Comparison of ENCODE assay signal across 9 cellular contexts in the genomic region with DNA sequence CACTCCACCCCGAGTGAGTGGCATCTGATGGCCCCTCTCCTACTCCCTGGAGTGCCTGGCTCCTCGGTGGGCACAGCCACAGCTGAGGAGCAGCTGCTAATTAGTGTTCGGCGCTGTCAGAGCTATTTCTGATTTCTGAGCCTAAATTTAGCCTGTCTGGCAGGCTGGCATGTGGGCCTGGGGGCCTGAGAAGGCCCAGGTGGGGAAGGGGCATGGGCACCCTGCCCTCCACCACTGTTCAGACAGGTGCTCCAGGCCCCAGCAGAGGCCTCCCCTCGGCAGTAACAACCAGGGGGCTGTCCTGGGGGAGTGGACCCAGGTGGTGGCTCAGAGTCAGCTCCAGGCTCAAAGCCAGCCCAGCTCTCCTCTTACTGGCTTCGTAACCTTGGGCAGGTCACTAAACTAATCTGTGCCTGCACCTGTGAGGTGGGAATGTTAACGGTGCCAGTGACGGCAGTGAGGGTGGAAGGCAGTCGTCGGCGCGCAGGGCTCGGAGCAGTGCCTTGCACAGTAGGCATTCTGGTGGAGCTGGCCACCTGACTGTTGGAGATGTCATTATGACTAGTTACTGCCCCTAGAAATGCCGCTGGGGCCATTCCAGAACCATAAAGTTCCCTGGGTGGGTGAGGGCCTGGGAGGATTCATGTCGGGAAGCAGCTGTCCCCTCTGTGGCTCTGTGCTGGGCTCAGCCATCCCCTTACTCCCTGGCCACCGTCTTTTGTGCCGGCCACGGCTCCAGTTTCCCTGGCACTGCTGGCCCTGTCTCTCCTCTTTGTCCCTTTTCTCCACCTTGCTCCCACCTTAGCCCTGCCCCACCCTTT. TPM values are rescaled to one million over a fixed set of nuclear protein-coding genes. Genes with fewer than 3 reads are reported as not detected.
DNase-seq lines count a peak whose midpoint lies in the region; ATAC-seq and TF ChIP-seq lines count a peak whose summit lies in the region.
"Had no signal": no experiment of that assay in that cellular context is flagged by ENCODE, and none has a peak within 500 bp of the region (broad histone marks: within the 10 kb centered on the region; RNA-seq: fewer than 3 reads in every experiment).

No MANE protein-coding gene starts in this region.

- H3K36me3 ChIP-seq in ACC112 (ENCODE audit: insufficient read depth, low read length) = no peaks in the 10 kb centered on the region
- no peaks in the 10 kb centered on the region for H3K36me3 ChIP-seq in mucosa of descending colon (ENCODE audit: low read depth)

- peak; percentile 44 for DNase-seq in LHCN-M2 (ENCODE audit: low read depth)
- DNase-seq in activated naive CD8-positive, alpha-beta T cell treated with anti-CD3 and anti-CD28 coated beads, Interleukin-2, amount 50 U/mL, for 24 hours = peak; percentile 61
- DNase-seq in mucosa of descending colon = peak in 2 of 3 donors; percentile 15 to 64
- DNase-seq in GM10266 (ENCODE audit: extremely low spot score) = no peak
- DNase-seq in NCI-H774 (lab: John Stamatoyannopoulos, UW) = no peak
- DNase-seq in left lobe of liver (ENCODE audit: low spot score) = no peak
- DNase-seq in superior temporal gyrus (ENCODE audit: extremely low spot score) = no peak

- H3K4me1 Mint-ChIP-seq in activated naive CD8-positive, alpha-beta T cell treated with anti-CD3 and anti-CD28 coated beads, Interleukin-2, amount 50 U/mL, for 24 hours = peaks cover 98% of the 10 kb centered on the region

- no peaks in the 10 kb centered on the region for H3K79me2 ChIP-seq in ACC112 (ENCODE audit: control insufficient read depth, insufficient read depth, low read length, unreplicated experiment)

- TF ChIP-seq CTCF in mucosa of descending colon (IDR thresholded peaks at IDR 0.05) = no peak
- TF ChIP-seq CTCF in GM10266 (IDR thresholded peaks at IDR 0.05; ENCODE audit: control insufficient read depth, insufficient read depth, low read depth, missing control alignments) = no peak

- no peaks in the 10 kb centered on the region for H3K9me3 Mint-ChIP-seq in activated naive CD8-positive, alpha-beta T cell treated with anti-CD3 and anti-CD28 coated beads, Interleukin-2, amount 50 U/mL, for 24 hours

- no peaks in the 10 kb centered on the region for H3K27me3 Mint-ChIP-seq in activated naive CD8-positive, alpha-beta T cell treated with anti-CD3 and anti-CD28 coated beads, Interleukin-2, amount 50 U/mL, for 24 hours

- ATAC-seq in activated naive CD8-positive, alpha-beta T cell treated with anti-CD3 and anti-CD28 coated beads, Interleukin-2, amount 50 U/mL, for 24 hours = no peak
- ATAC-seq in mucosa of descending colon (no peak), left lobe of liver (no peak)

- peak overlapping the region; percentile 99 for H3K4me3 Mint-ChIP-seq in activated naive CD8-positive, alpha-beta T cell treated with anti-CD3 and anti-CD28 coated beads, Interleukin-2, amount 50 U/mL, for 24 hours

- H3K27ac Mint-ChIP-seq in activated naive CD8-positive, alpha-beta T cell treated with anti-CD3 and anti-CD28 coated beads, Interleukin-2, amount 50 U/mL, for 24 hours = peak overlapping the region; percentile 97

- H3K4me3 ChIP-seq in ACC112 (ENCODE audit: low read depth, low read length) (no peak overlapping the region), mucosa of descending colon (no peak overlapping the region)

- intact Hi-C loops in mucosa of descending colon (cut with DNase I, micrococcal nuclease) = no loop called here

- no peaks in the 10 kb centered on the region for H3K27me3 ChIP-seq in ACC112 (ENCODE audit: insufficient read depth, low read length)

- H2AFZ ChIP-seq in ACC112 (ENCODE audit: low read length, unreplicated experiment) = no peak overlapping the region

- peak overlapping the region; percentile 77 for H3K27ac ChIP-seq in ACC112 (ENCODE audit: low read depth, low read length)

- H3K4me1 ChIP-seq in ACC112 (ENCODE audit: control insufficient read depth, insufficient read depth, low read length, unreplicated experiment) = peaks cover 71% of the 10 kb centered on the region
- H3K4me1 ChIP-seq in mucosa of descending colon (ENCODE audit: low read depth) = peaks cover 16% of the 10 kb centered on the region

- no peaks in the 10 kb centered on the region for H3K9me3 ChIP-seq in mucosa of descending colon

- peaks cover 23% of the 10 kb centered on the region for H3K36me3 Mint-ChIP-seq in activated naive CD8-positive, alpha-beta T cell treated with anti-CD3 and anti-CD28 coated beads, Interleukin-2, amount 50 U/mL, for 24 hours (ENCODE audit: low read depth)

RNA-seq across cellular contexts. Expression of gene FMNL1, which starts 6.6 kb away (rescaled TPM):
- total RNA-seq in LHCN-M2 (2014; rRNA removed) (19.8 and 29.0 TPM in 2 replicates), mucosa of descending colon (10 to 100 TPM in 2 of 3 donors, 1 to 10 TPM in 1; 7.4 to 18.1 (median 17.3) TPM), left lobe of liver (3.4 TPM)
- 20.2 TPM for polyA plus RNA-seq in LHCN-M2 (2012)

RNA-seq across cellular contexts. Expression of gene SPATA32, which starts 33.6 kb away (rescaled TPM):
- 0.11 TPM in 1 of 2 replicates, not detected in the other for total RNA-seq in LHCN-M2 (2014; rRNA removed)
- polyA plus RNA-seq in LHCN-M2 (2012) = 0.02 TPM
- total RNA-seq in mucosa of descending colon = under 1 TPM in 2 of 3 donors, not detected in 1; 0.19 to 0.22 TPM
- not detected for total RNA-seq in left lobe of liver
- total RNA-seq: Daoy had no signal

Comparison
In these comparisons a context has a peak if more than half of its experiments do, and no peak if none do; other contexts are left out.
1. DNase-seq: peak in LHCN-M2 (single experiment), activated naive CD8-positive, alpha-beta T cell treated with anti-CD3 and anti-CD28 coated beads, Interleukin-2, amount 50 U/mL, for 24 hours (single experiment) and mucosa of descending colon (2 of 3); none in GM10266 (single experiment), NCI-H774 (single experiment), left lobe of liver (single experiment) and superior temporal gyrus (single experiment).